In the genomic region with DNA sequence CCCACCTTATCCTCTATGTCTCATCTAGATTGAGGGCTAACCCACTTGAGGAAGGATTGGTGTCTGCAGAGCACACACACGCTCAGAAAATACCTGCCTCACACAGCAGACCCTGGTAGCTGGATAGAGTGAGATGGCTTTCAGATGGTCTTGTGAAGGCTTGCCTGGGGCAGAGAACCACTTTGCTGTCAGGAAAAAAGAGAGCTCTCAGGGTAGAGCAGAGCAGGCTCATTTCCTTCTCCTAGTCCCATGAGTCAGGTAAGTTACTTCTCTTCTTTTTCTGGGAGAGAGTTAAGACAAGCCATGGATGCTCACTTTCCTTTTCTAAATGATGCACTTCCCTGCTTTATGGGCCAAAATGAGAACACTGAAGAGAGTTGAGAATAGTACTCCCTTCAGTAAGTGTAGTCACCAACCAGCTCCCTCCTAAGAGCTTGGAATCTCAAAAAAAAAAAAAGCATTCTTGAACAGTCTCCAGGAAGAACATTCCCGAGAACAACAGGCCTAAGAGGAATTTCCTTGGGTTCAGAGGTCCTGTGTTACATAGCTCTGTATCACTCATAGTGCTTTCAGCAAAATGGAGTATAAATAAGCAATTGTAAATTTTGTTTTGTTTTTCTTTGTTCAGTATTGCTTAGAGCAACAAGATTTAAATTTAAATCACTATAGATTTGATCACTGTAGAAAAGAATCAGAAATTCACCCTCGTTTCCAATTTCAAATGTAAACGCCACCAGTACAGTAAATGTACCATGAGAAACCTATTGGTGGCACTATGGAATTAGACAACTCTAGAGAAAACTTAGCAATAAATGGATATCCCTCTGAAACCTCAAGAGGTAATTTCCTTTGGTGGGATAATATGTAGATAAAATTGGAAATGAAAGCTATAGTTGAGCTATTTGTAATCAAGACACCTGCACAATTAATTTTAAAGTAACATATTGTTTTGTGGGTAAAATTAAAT, we compare ENCODE assay signal across 9 cellular contexts.
DNase-seq lines count a peak whose midpoint lies in the region; ATAC-seq and TF ChIP-seq lines count a peak whose summit lies in the region.
"Had no signal": no experiment of that assay in that cellular context is flagged by ENCODE, and none has a peak within 500 bp of the region (broad histone marks: within the 10 kb centered on the region; RNA-seq: fewer than 3 reads in every experiment).

No MANE protein-coding gene starts in this region.

- no peak overlapping the region for H3K4me3 ChIP-seq in GM23338
- H3K4me3 ChIP-seq in gastroesophageal sphincter: no peak overlapping the region
- H3K4me3 ChIP-seq in gastrocnemius medialis: no peak overlapping the region

- H3K4me1 Mint-ChIP-seq in GM23338: peaks cover 3% of the 10 kb centered on the region; the same call in 1 of the 3 replicates

- H3K9me3 ChIP-seq in gastroesophageal sphincter (no peaks in the 10 kb centered on the region), gastrocnemius medialis (no peaks in the 10 kb centered on the region)

- 41 to 51% methylated on average over 4 of the region's 4 CpGs for WGBS in gastroesophageal sphincter (ENCODE audit: low coverage in 1 of 2), 2 donors

- 0 out of 2 replicates have a peak overlapping the region, but pooled peaks have one; percentile 12 for H2AFZ ChIP-seq in GM23338

- no peak; a peak in 1 of 4 replicates for TF ChIP-seq CTCF in GM23338 (conservative IDR thresholded peaks at IDR 0.05; ENCODE audit: low read depth in 2 of 2)
- TF ChIP-seq CTCF in gastroesophageal sphincter (IDR thresholded peaks at IDR 0.05): no peak
- no peak for TF ChIP-seq CTCF in gastrocnemius medialis (IDR thresholded peaks at IDR 0.05 in 4 of 5, conservative IDR thresholded peaks at IDR 0.05 in 1 of 5)

- DNase-seq in GM23338 (ENCODE audit: low spot score): peak; percentile 56
- DNase-seq in pulmonary artery endothelial cell (ENCODE audit: low read depth, low spot score): peak; percentile 81
- no peak for DNase-seq in gastrocnemius medialis
- DNase-seq in NCI-H1930 (lab: John Stamatoyannopoulos, UW): no peak
- DNase-seq: activated gamma-delta T cell treated with Interleukin-2 at 50 U/mL for 16 hours had no signal

- TF ChIP-seq POLR2A in gastroesophageal sphincter (IDR thresholded peaks at IDR 0.05) (no peak), gastrocnemius medialis (IDR thresholded peaks at IDR 0.05) (no peak)

- H3K36me3 Mint-ChIP-seq in GM23338 (ENCODE audit: low read depth): no peaks in the 10 kb centered on the region

- no peak overlapping the region for H3K27ac ChIP-seq in GM23338 (ENCODE audit: low read depth)
- H3K27ac ChIP-seq in gastroesophageal sphincter: peak overlapping the region; percentile 39 to 70 (median 60)
- no peak overlapping the region for H3K27ac ChIP-seq in gastrocnemius medialis

- H3K36me3 ChIP-seq in GM23338 (ENCODE audit: insufficient read depth): no peaks in the 10 kb centered on the region
- no peaks in the 10 kb centered on the region for H3K36me3 ChIP-seq in gastroesophageal sphincter
- no peaks in the 10 kb centered on the region for H3K36me3 ChIP-seq in gastrocnemius medialis

- no peaks in the 10 kb centered on the region for H3K79me2 ChIP-seq in GM23338 (replicated peaks; ENCODE audit: insufficient read depth)

- 0 out of 2 replicates have a peak overlapping the region, but pooled peaks have one; percentile 44 for H3K27ac Mint-ChIP-seq in GM23338

- intact Hi-C loops in gastrocnemius medialis (cut with DNase I; ENCODE audit: low total_unique reads): no loop called here

- H3F3A ChIP-seq in GM23338 (replicated peaks; ENCODE audit: low read depth): no peaks in the 10 kb centered on the region

- no peak for ATAC-seq in GM23338
- ATAC-seq in SK-N-SH treated with all-trans-retinoic acid at 6 μM for 48 hours: peak; percentile 92
- ATAC-seq in gastroesophageal sphincter: peak; percentile 72
- ATAC-seq in HG03196 (IDR thresholded peaks at IDR 0.05; ENCODE audit: unreplicated experiment): no peak
- ATAC-seq in GM19463 (IDR thresholded peaks at IDR 0.05; ENCODE audit: unreplicated experiment): no peak
- no peak for ATAC-seq in gastrocnemius medialis

- H3K27me3 ChIP-seq in GM23338 (ENCODE audit: insufficient read depth): no peaks in the 10 kb centered on the region
- no peaks in the 10 kb centered on the region for H3K27me3 ChIP-seq in gastroesophageal sphincter
- H3K27me3 ChIP-seq in gastrocnemius medialis: no peaks in the 10 kb centered on the region

- no peaks in the 10 kb centered on the region for H3K9me2 ChIP-seq in GM23338 (ENCODE audit: insufficient read depth)

- no peaks in the 10 kb centered on the region for H3K9me3 Mint-ChIP-seq in GM23338

- TF ChIP-seq EP300 in gastroesophageal sphincter (IDR thresholded peaks at IDR 0.05): no peak

- H4K20me1 ChIP-seq in GM23338 (replicated peaks; ENCODE audit: insufficient read depth): no peaks in the 10 kb centered on the region

- no peak overlapping the region for H3K4me3 Mint-ChIP-seq in GM23338

- no peaks in the 10 kb centered on the region for H3K4me1 ChIP-seq in GM23338 (ENCODE audit: insufficient read depth)
- peaks cover 5 to 18% (median 10%) of the 10 kb centered on the region in 3 donors for H3K4me1 ChIP-seq in gastroesophageal sphincter
- H3K4me1 ChIP-seq in gastrocnemius medialis: no peaks in the 10 kb centered on the region

- no peaks in the 10 kb centered on the region for H3K27me3 Mint-ChIP-seq in GM23338 (ENCODE audit: insufficient read depth, low read depth, poor library complexity)

- in situ Hi-C loops in gastrocnemius medialis (cut with MboI; ENCODE audit: low sequenced_read_pairs in 4 of 4): no loop called here

- no peak overlapping the region for H3K4me2 ChIP-seq in GM23338

TF ChIP-seq in GM23338, 12 proteins besides CTCF, POLR2A, EP300 and RAD21:
- no peak for TF ChIP-seq NANOG (IDR thresholded peaks at IDR 0.05; ENCODE audit: borderline replicate concordance)

TF ChIP-seq in SK-N-SH treated with all-trans-retinoic acid at 6 μM for 48 hours, 23 proteins besides CTCF, POLR2A, EP300 and RAD21:
- TF ChIP-seq ZC3H10 (CRISPR knock-in tag; IDR thresholded peaks at IDR 0.05) (no peak), BACH2 (CRISPR knock-in tag; IDR thresholded peaks at IDR 0.05; ENCODE audit: borderline replicate concordance) (no peak), ZNF8 (CRISPR knock-in tag; IDR thresholded peaks at IDR 0.05) (no peak), ZNF565 (CRISPR knock-in tag; conservative IDR thresholded peaks at IDR 0.05; ENCODE audit: low read depth) (no peak), ISL1 (CRISPR knock-in tag; IDR thresholded peaks at IDR 0.05) (peak; percentile 44), TOX (CRISPR knock-in tag; IDR thresholded peaks at IDR 0.05; ENCODE audit: borderline replicate concordance) (no peak)

Comparison
In these comparisons a context has a peak if more than half of its experiments do, and no peak if none do; other contexts are left out.
1. ATAC-seq: peak in SK-N-SH treated with all-trans-retinoic acid at 6 μM for 48 hours (single experiment) and gastroesophageal sphincter (single experiment); none in GM23338 (single experiment), HG03196 (single experiment), GM19463 (single experiment) and gastrocnemius medialis (0 of 2).
2. DNase-seq: peak in GM23338 (single experiment) and pulmonary artery endothelial cell (single experiment); none in gastrocnemius medialis (0 of 2) and NCI-H1930 (0 of 2).
3. H3K27ac ChIP-seq: peak in gastroesophageal sphincter (4 of 4); none in GM23338 (single experiment) and gastrocnemius medialis (0 of 4).